20 cellular contexts compared by ENCODE assay signal in genomic region chr22:28023774-28024173, GRCh38.
"Had no signal": no experiment of that assay in that cellular context is flagged by ENCODE, and none has a peak within 500 bp of the region (broad histone marks: within the 10 kb centered on the region; RNA-seq: fewer than 3 reads in every experiment).

No MANE protein-coding gene starts in this region.

- H3K27ac ChIP-seq: foreskin keratinocyte, ovary, right lobe of liver, tibial artery had no signal

- DNase-seq: activated CD4-positive, alpha-beta T cell treated with anti-CD3 and anti-CD28 coated beads, Interleukin-2, amount 10 ng/mL, durations not matched to agents 7 days and 5 days; activated naive CD4-positive, alpha-beta T cell treated with anti-CD3 and anti-CD28 coated beads for 36 hours; activated naive CD8-positive, alpha-beta T cell treated with anti-CD3 and anti-CD28 coated beads, Interleukin-2, amount 50 U/mL, for 24 hours; activated T-cell treated with anti-CD3 and anti-CD28 coated beads, Interleukin-2, amount 50 U/mL, for 1 hour; anterior cingulate cortex; central memory CD4-positive, alpha-beta T cell; endodermal cell; foreskin keratinocyte; hypothalamus; islet precursor cell; left colon; midbrain; stimulated activated naive CD4-positive, alpha-beta T cell; T1000 had no signal

- H3K9me3 ChIP-seq: ovary, right lobe of liver, tibial artery had no signal

- H3K27me3 Mint-ChIP-seq: activated CD4-positive, alpha-beta T cell treated with anti-CD3 and anti-CD28 coated beads, Interleukin-2, amount 10 ng/mL, durations not matched to agents 7 days and 5 days; activated naive CD8-positive, alpha-beta T cell treated with anti-CD3 and anti-CD28 coated beads, Interleukin-2, amount 50 U/mL, for 24 hours; brain had no signal

- ATAC-seq: activated CD4-positive, CD25-positive, alpha-beta regulatory T cell treated with anti-CD3 and anti-CD28 coated beads, Interleukin-2, amount 50 U/mL, for 24 hours; activated naive CD8-positive, alpha-beta T cell treated with anti-CD3 and anti-CD28 coated beads, Interleukin-2, amount 50 U/mL, for 24 hours; activated T-helper 17 cell treated with anti-CD3 and anti-CD28 coated beads, Interleukin-2, amount 50 U/mL, for 72 hours; foreskin keratinocyte; left colon; right lobe of liver had no signal

- H3K4me3 Mint-ChIP-seq: activated CD4-positive, alpha-beta T cell treated with anti-CD3 and anti-CD28 coated beads, Interleukin-2, amount 10 ng/mL, durations not matched to agents 7 days and 5 days; activated naive CD4-positive, alpha-beta T cell treated with anti-CD3 and anti-CD28 coated beads for 36 hours; activated naive CD8-positive, alpha-beta T cell treated with anti-CD3 and anti-CD28 coated beads, Interleukin-2, amount 50 U/mL, for 24 hours; activated T-helper 17 cell treated with anti-CD3 and anti-CD28 coated beads, Interleukin-2, amount 50 U/mL, for 72 hours; brain; endodermal cell had no signal

- H3K27ac Mint-ChIP-seq: activated CD4-positive, alpha-beta T cell treated with anti-CD3 and anti-CD28 coated beads, Interleukin-2, amount 10 ng/mL, durations not matched to agents 7 days and 5 days; activated naive CD4-positive, alpha-beta T cell treated with anti-CD3 and anti-CD28 coated beads for 36 hours; activated naive CD8-positive, alpha-beta T cell treated with anti-CD3 and anti-CD28 coated beads, Interleukin-2, amount 50 U/mL, for 24 hours; activated T-helper 17 cell treated with anti-CD3 and anti-CD28 coated beads, Interleukin-2, amount 50 U/mL, for 72 hours; endodermal cell had no signal

- H3K4me1 Mint-ChIP-seq: activated naive CD8-positive, alpha-beta T cell treated with anti-CD3 and anti-CD28 coated beads, Interleukin-2, amount 50 U/mL, for 24 hours; activated T-helper 17 cell treated with anti-CD3 and anti-CD28 coated beads, Interleukin-2, amount 50 U/mL, for 72 hours had no signal

- H3K36me3 ChIP-seq: ovary, right lobe of liver had no signal

- H3K27me3 ChIP-seq: foreskin keratinocyte, ovary, right lobe of liver, tibial artery had no signal

- H3K9me3 Mint-ChIP-seq: activated CD4-positive, alpha-beta T cell treated with anti-CD3 and anti-CD28 coated beads, Interleukin-2, amount 10 ng/mL, durations not matched to agents 7 days and 5 days; activated naive CD4-positive, alpha-beta T cell treated with anti-CD3 and anti-CD28 coated beads for 36 hours; activated naive CD8-positive, alpha-beta T cell treated with anti-CD3 and anti-CD28 coated beads, Interleukin-2, amount 50 U/mL, for 24 hours; activated T-helper 17 cell treated with anti-CD3 and anti-CD28 coated beads, Interleukin-2, amount 50 U/mL, for 72 hours; brain; endodermal cell had no signal

- H3K4me1 ChIP-seq: foreskin keratinocyte, right lobe of liver had no signal

- H3K4me3 ChIP-seq: ovary, right lobe of liver, tibial artery had no signal
